ENCODE assay signal across 1 cellular context in genomic region chr19:50710094-50710493, GRCh38.
TF ChIP-seq lines count a peak whose summit lies in the region.

No MANE protein-coding gene starts in this region.

TF ChIP-seq in K562, 482 proteins besides CTCF, POLR2A, EP300 and RAD21 (continued from another document):
- no peak for TF ChIP-seq PHTF2 (CRISPR knock-in tag; IDR thresholded peaks at IDR 0.05)
- TF ChIP-seq, protein P1, sequence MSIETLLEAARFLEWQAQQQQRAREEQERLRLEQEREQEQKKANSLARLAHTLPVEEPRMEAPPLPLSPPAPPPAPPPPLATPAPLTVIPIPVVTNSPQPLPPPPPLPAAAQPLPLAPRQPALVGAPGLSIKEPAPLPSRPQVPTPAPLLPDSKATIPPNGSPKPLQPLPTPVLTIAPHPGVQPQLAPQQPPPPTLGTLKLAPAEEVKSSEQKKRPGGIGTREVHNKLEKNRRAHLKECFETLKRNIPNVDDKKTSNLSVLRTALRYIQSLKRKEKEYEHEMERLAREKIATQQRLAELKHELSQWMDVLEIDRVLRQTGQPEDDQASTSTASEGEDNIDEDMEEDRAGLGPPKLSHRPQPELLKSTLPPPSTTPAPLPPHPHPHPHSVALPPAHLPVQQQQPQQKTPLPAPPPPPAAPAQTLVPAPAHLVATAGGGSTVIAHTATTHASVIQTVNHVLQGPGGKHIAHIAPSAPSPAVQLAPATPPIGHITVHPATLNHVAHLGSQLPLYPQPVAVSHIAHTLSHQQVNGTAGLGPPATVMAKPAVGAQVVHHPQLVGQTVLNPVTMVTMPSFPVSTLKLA (conservative IDR thresholded peaks at IDR 0.05): 0 out of 4 replicates have a peak, but pooled peaks of 1 of the 2 experiments have one; percentile 34
- TF ChIP-seq HNRNPUL1 (IDR thresholded peaks at IDR 0.05; ENCODE audit: low read length): no peak
- TF ChIP-seq, protein P2, sequence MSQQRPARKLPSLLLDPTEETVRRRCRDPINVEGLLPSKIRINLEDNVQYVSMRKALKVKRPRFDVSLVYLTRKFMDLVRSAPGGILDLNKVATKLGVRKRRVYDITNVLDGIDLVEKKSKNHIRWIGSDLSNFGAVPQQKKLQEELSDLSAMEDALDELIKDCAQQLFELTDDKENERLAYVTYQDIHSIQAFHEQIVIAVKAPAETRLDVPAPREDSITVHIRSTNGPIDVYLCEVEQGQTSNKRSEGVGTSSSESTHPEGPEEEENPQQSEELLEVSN (IDR thresholded peaks at IDR 0.05; ENCODE audit: borderline replicate concordance in 1 of 2, extremely low read depth in 1 of 2, insufficient read depth in 1 of 2, insufficient read length in 1 of 2, low read depth in 1 of 2, low read length in 1 of 2, poor library complexity in 1 of 2, severe bottlenecking in 1 of 2): peak in 1 of 2 experiments; percentile 76
- no peak for TF ChIP-seq GTF2A2 (tag; IDR thresholded peaks at IDR 0.05)
- TF ChIP-seq SUPT5H (IDR thresholded peaks at IDR 0.05): no peak
- peak in 1 of 3 experiments; percentile 18 for TF ChIP-seq YY1 (IDR thresholded peaks at IDR 0.05; ENCODE audit: borderline replicate concordance in 1 of 3, control insufficient read depth in 1 of 3, extremely low read depth in 1 of 3, insufficient read depth in 3 of 3, insufficient read length in 1 of 3, insufficient replicate concordance in 2 of 3, low read depth in 1 of 3, low read length in 2 of 3)
- no peak for TF ChIP-seq TRIM28 (IDR thresholded peaks at IDR 0.05)
- TF ChIP-seq MAX (CRISPR knock-in tag; IDR thresholded peaks at IDR 0.05): peak; percentile 86; the same call in 1 of the 2 replicates
